8 cellular contexts compared by ENCODE assay signal in the genomic region with DNA sequence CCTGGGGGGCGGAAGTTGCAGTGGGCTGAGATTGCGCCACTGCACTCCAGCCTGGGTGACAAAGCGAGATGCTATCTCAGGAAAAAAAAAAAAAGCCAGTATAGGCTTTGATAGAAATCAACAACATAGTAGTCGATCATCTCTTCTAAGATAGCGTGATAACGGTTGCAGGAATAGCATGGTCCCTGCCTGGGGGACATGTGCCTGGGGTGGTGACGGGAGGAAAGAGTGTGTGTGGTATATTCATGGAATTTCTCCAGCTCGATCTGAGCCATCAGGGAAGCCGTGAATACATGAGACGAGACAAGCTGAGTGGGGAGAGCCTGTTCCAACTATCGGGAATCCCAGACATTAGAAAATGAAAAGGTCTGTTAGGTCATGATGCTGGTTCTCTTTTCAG.
"Had no signal": no experiment of that assay in that cellular context is flagged by ENCODE, and none has a peak within 500 bp of the region (broad histone marks: within the 10 kb centered on the region; RNA-seq: fewer than 3 reads in every experiment).

No MANE protein-coding gene starts in this region.

- H3K4me3 Mint-ChIP-seq: H9 had no signal

- ATAC-seq: K562 had no signal

- H2AFZ ChIP-seq: GM23248 had no signal

- H3K27ac Mint-ChIP-seq: H9 had no signal

- H3K27ac ChIP-seq: GM23248 had no signal

- H3K9ac ChIP-seq: GM23248 had no signal

- FAIRE-seq: H54, HTR-8/SVneo, K562 had no signal

- DNase-seq: GM23248, GOT3, H9, HCEC 1CT, IMR-90 had no signal

- H3K4me3 ChIP-seq: GM23248, K562 had no signal
